Comparison of ENCODE assay signal across 19 cellular contexts in the genomic region with DNA sequence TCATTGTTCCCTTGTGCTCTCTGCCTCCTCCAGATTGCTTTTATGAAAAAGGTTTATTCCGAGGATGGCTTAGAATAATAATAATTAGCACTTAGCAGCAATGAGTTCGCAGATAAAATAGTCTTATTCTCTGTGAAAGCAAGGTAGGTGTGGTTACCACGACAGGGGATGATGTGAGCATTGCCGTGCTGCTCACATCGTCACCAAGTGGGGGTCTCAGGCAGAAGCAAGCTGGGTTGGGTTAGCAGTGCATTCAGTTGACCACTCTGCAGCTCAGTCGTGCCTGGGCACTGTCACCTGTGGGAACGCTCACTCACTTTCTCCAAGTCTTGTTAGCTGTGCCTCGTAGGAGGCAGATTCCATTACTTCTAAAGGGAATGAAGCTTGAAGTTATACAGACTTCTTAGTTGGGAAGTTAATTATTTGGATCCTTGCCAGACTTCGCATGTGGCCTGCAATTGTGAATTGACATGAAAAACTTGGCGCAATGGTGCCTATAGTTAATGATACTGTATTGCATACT.
A peak's percentile ranks its signal among the peaks of the same experiment; 100 is the strongest.
DNase-seq lines count a peak whose midpoint lies in the region; ATAC-seq and TF ChIP-seq lines count a peak whose summit lies in the region.
"Had no signal": no experiment of that assay in that cellular context is flagged by ENCODE, and none has a peak within 500 bp of the region (broad histone marks: within the 10 kb centered on the region; RNA-seq: fewer than 3 reads in every experiment).

No MANE protein-coding gene starts in this region.

- no peaks in the 10 kb centered on the region for H3F3A ChIP-seq in GM23338 (replicated peaks; ENCODE audit: low read depth)

- H3K4me3 ChIP-seq in GM23338: no peak overlapping the region
- no peak overlapping the region for H3K4me3 ChIP-seq in HUES48 (ENCODE audit: low read depth, low read length)
- no peak overlapping the region for H3K4me3 ChIP-seq in neuronal stem cell (ENCODE audit: low read length in 2 of 2)
- H3K4me3 ChIP-seq: GM12878, Peyer's patch had no signal

- no peak overlapping the region for H3K23ac ChIP-seq in neuronal stem cell (ENCODE audit: low read depth, low read length, poor library complexity)

- H4K20me1 ChIP-seq in GM23338 (replicated peaks; ENCODE audit: insufficient read depth): no peaks in the 10 kb centered on the region

- no peak overlapping the region for H3K4me3 Mint-ChIP-seq in GM23338
- no peak overlapping the region for H3K4me3 Mint-ChIP-seq in WTC11
- no peak overlapping the region for H3K4me3 Mint-ChIP-seq in nephron
- H3K4me3 Mint-ChIP-seq: CD4-positive, CD25-positive, alpha-beta regulatory T cell; IgD-negative memory B cell; T-helper 17 cell had no signal

- no peaks in the 10 kb centered on the region for H3K27me3 Mint-ChIP-seq in GM23338 (ENCODE audit: insufficient read depth, low read depth, poor library complexity)
- H3K27me3 Mint-ChIP-seq in WTC11 (ENCODE audit: low read depth): no peaks in the 10 kb centered on the region
- H3K27me3 Mint-ChIP-seq in nephron (ENCODE audit: low read depth): no peaks in the 10 kb centered on the region
- H3K27me3 Mint-ChIP-seq: CD4-positive, CD25-positive, alpha-beta regulatory T cell; IgD-negative memory B cell; T-helper 17 cell had no signal

- H3K36me3 ChIP-seq in GM23338 (ENCODE audit: insufficient read depth) (no peaks in the 10 kb centered on the region), HUES48 (ENCODE audit: control insufficient read depth, insufficient read depth, low read length) (no peaks in the 10 kb centered on the region), neuronal stem cell (replicated peaks in 1 of 2; ENCODE audit: control insufficient read depth in 2 of 2, insufficient read depth in 2 of 2, low read length in 2 of 2) (no peaks in the 10 kb centered on the region)
- H3K36me3 ChIP-seq: Peyer's patch had no signal

- H3K9ac ChIP-seq in HUES48 (ENCODE audit: low read depth, low read length) (no peak overlapping the region), neuronal stem cell (ENCODE audit: low read depth, low read length, poor library complexity) (no peak overlapping the region)

- no CpG with 5 or more reads among the region's 10 CpGs for WGBS in neuronal stem cell (ENCODE audit: extremely low coverage in 2 of 2, insufficient read length in 2 of 2, insufficient replicate concordance in 1 of 2), 2 donors

- POLR2A ChIA-PET in WTC11 (lab: Charles Lee): no interaction called here

- no peak for TF ChIP-seq CTCF in GM23338 (conservative IDR thresholded peaks at IDR 0.05; ENCODE audit: low read depth in 2 of 2)
- no peak for TF ChIP-seq CTCF in WTC11 (IDR thresholded peaks at IDR 0.05)
- TF ChIP-seq CTCF in nephron (IDR thresholded peaks at IDR 0.05; ENCODE audit: unreplicated experiment in 3 of 3): no peak

- no peak overlapping the region for H4K8ac ChIP-seq in neuronal stem cell (ENCODE audit: low read depth, low read length)

- H3K27me3 ChIP-seq in GM23338 (ENCODE audit: insufficient read depth): no peaks in the 10 kb centered on the region
- no peaks in the 10 kb centered on the region for H3K27me3 ChIP-seq in HUES48 (ENCODE audit: control insufficient read depth, insufficient read depth, low read length)
- H3K27me3 ChIP-seq in neuronal stem cell (ENCODE audit: control insufficient read depth in 3 of 3, insufficient read depth in 3 of 3, low read depth in 1 of 3, low read length in 3 of 3): no peaks in the 10 kb centered on the region
- H3K27me3 ChIP-seq: Peyer's patch had no signal

- H3K4ac ChIP-seq in neuronal stem cell (ENCODE audit: low read length): no peak overlapping the region

- no peak overlapping the region for H2BK5ac ChIP-seq in neuronal stem cell (ENCODE audit: low read length)

- H3K9me3 ChIP-seq in HUES48 (ENCODE audit: control insufficient read depth, insufficient read depth, low read length) (peaks cover 7% of the 10 kb centered on the region), neuronal stem cell (replicated peaks in 1 of 2; ENCODE audit: control insufficient read depth in 2 of 2, insufficient read depth in 1 of 2, low read depth in 1 of 2, low read length in 2 of 2) (peaks cover 0 to 7% of the 10 kb centered on the region in 2 donors)
- H3K9me3 ChIP-seq: Peyer's patch had no signal

- H3K79me1 ChIP-seq in neuronal stem cell (ENCODE audit: low read depth, low read length): no peaks in the 10 kb centered on the region

- H3K4me2 ChIP-seq in GM23338 (0 out of 2 replicates have a peak overlapping the region, but pooled peaks have one; percentile 1), neuronal stem cell (ENCODE audit: insufficient read depth, low read length, poor library complexity, severe bottlenecking) (no peak overlapping the region)

- no peak overlapping the region for H2BK12ac ChIP-seq in neuronal stem cell (ENCODE audit: low read length)

- CTCF ChIA-PET in WTC11 (lab: Charles Lee): interaction anchor here (1.1 kb wide), 1 partner anchor 19 kb away, joined by 3 read pairs; no protein-coding TSS in a partner anchor

- no peaks in the 10 kb centered on the region for H3K79me2 ChIP-seq in GM23338 (replicated peaks; ENCODE audit: insufficient read depth)

- H3K18ac ChIP-seq in neuronal stem cell (ENCODE audit: low read length): no peak overlapping the region

- H2BK120ac ChIP-seq in neuronal stem cell (ENCODE audit: low read depth, low read length): no peak overlapping the region

- H2AFZ ChIP-seq in GM23338 (0 out of 2 replicates have a peak overlapping the region, but pooled peaks have one; percentile 77), neuronal stem cell (ENCODE audit: low read length) (no peak overlapping the region)

- H3K36me3 Mint-ChIP-seq in GM23338 (ENCODE audit: low read depth) (peaks cover 21% of the 10 kb centered on the region), WTC11 (peaks cover 25% of the 10 kb centered on the region), nephron (ENCODE audit: low read depth) (peaks cover 4% of the 10 kb centered on the region)
- H3K36me3 Mint-ChIP-seq: CD4-positive, CD25-positive, alpha-beta regulatory T cell; IgD-negative memory B cell had no signal

- no peak overlapping the region for H3K27ac Mint-ChIP-seq in GM23338
- H3K27ac Mint-ChIP-seq in WTC11: no peak overlapping the region
- peak overlapping the region in 2 of 3 experiments; percentile 31 to 52 for H3K27ac Mint-ChIP-seq in nephron
- H3K27ac Mint-ChIP-seq: CD4-positive, CD25-positive, alpha-beta regulatory T cell; IgD-negative memory B cell; T-helper 17 cell had no signal

- H4K91ac ChIP-seq in neuronal stem cell (ENCODE audit: low read depth, low read length, poor library complexity): no peak overlapping the region

- H3K4me1 ChIP-seq in GM23338 (ENCODE audit: insufficient read depth) (peaks cover 7% of the 10 kb centered on the region; the same call in 1 of the 2 replicates), HUES48 (ENCODE audit: control insufficient read depth, insufficient read depth, low read length) (peaks cover 10% of the 10 kb centered on the region), neuronal stem cell (ENCODE audit: control insufficient read depth in 2 of 2, insufficient read depth in 1 of 2, low read depth in 1 of 2, low read length in 2 of 2) (peaks cover 3 to 14% of the 10 kb centered on the region in 2 donors)
- H3K4me1 ChIP-seq: Peyer's patch had no signal

- DNase-seq in GM23338 (ENCODE audit: low spot score) (peak; percentile 11), WTC11 (ENCODE audit: low spot score) (no peak), NCI-H345 (lab: John Stamatoyannopoulos, UW) (no peak), neuronal stem cell (ENCODE audit: low spot score) (no peak)
- DNase-seq: CD4-positive, CD25-positive, alpha-beta regulatory T cell; COR-L47; DMS79; Karpas-422; MV-4-11; NCI-H1694 treated with DMSO at 0.1 percent for 48 hours; NCI-H2081 treated with DMSO at 0.1 percent for 48 hours; Peyer's patch; T-helper 17 cell had no signal

- H3K9me3 Mint-ChIP-seq in GM23338 (peaks cover 23% of the 10 kb centered on the region), WTC11 (peaks cover 33% of the 10 kb centered on the region), nephron (peaks cover 7% of the 10 kb centered on the region)

- ATAC-seq in GM23338 (peak; percentile 54), WTC11 (peak; percentile 84), HG02588 (IDR thresholded peaks at IDR 0.05; ENCODE audit: unreplicated experiment) (no peak)
- ATAC-seq: GM12878, HCT116, T-helper 17 cell had no signal

- H3K4me1 Mint-ChIP-seq in GM23338: peaks cover 8% of the 10 kb centered on the region; the same call in 2 of the 3 replicates
- peaks cover 15% of the 10 kb centered on the region for H3K4me1 Mint-ChIP-seq in WTC11
- peaks cover 5% of the 10 kb centered on the region for H3K4me1 Mint-ChIP-seq in nephron
- H3K4me1 Mint-ChIP-seq: CD4-positive, CD25-positive, alpha-beta regulatory T cell; IgD-negative memory B cell; T-helper 17 cell had no signal

- H2AK5ac ChIP-seq in neuronal stem cell (ENCODE audit: low read depth, low read length): no peak overlapping the region

- H3K14ac ChIP-seq in neuronal stem cell (ENCODE audit: low read length): no peak overlapping the region

- H3K27ac ChIP-seq in GM23338 (ENCODE audit: low read depth) (no peak overlapping the region), HUES48 (ENCODE audit: low read depth, low read length) (peak overlapping the region; percentile 18), neuronal stem cell (replicated peaks; ENCODE audit: low read length) (no peak overlapping the region)
- H3K27ac ChIP-seq: Peyer's patch had no signal

- no peak overlapping the region for H2BK15ac ChIP-seq in neuronal stem cell (ENCODE audit: low read length)

- H3K9me2 ChIP-seq in GM23338 (ENCODE audit: insufficient read depth): no peaks in the 10 kb centered on the region

TF ChIP-seq in GM23338, 12 proteins besides CTCF, POLR2A, EP300 and RAD21 (continues in another document):
- no peak for TF ChIP-seq POLR2AphosphoS5 (IDR thresholded peaks at IDR 0.05; ENCODE audit: low read depth)
- no peak for TF ChIP-seq CREB1 (CRISPR knock-in tag; IDR thresholded peaks at IDR 0.05; ENCODE audit: low read depth)
- no peak for TF ChIP-seq JUNB (IDR thresholded peaks at IDR 0.05; ENCODE audit: unreplicated experiment)
- TF ChIP-seq STAT1 (IDR thresholded peaks at IDR 0.05; ENCODE audit: unreplicated experiment): no peak

TF ChIP-seq in WTC11, 78 proteins besides CTCF, POLR2A, EP300 and RAD21:
- TF ChIP-seq NR3C1 (CRISPR knock-in tag; conservative IDR thresholded peaks at IDR 0.05; ENCODE audit: low read depth): no peak
- TF ChIP-seq GRHL2 (CRISPR knock-in tag; IDR thresholded peaks at IDR 0.05; ENCODE audit: insufficient replicate concordance, severe bottlenecking): no peak
- no peak for TF ChIP-seq ZNF121 (CRISPR knock-in tag; IDR thresholded peaks at IDR 0.05)

Comparison
In these comparisons a context has a peak if more than half of its experiments do, and no peak if none do; other contexts are left out.
1. H3K27ac Mint-ChIP-seq: peak in nephron (2 of 3); none in GM23338 (single experiment) and WTC11 (single experiment).